8 cellular contexts compared by ENCODE assay signal in genomic region chr1:23790696-23791433, GRCh38. TPM values are rescaled to one million over a fixed set of nuclear protein-coding genes. Genes with fewer than 3 reads are reported as not detected.
DNase-seq lines count a peak whose midpoint lies in the region; ATAC-seq, FAIRE-seq and TF ChIP-seq lines count a peak whose summit lies in the region.

Gene LYPLA2, plus strand, starts transcription at chr1:23791145. Its CDS starts 1,538 bp downstream, at chr1:23792683.

- peak; percentile 78 for DNase-seq in 8988T
- DNase-seq in GM18507 (ENCODE audit: extremely low spot score, insufficient read length, low read depth): peak; percentile 80
- DNase-seq in NCI-H2227 (lab: John Stamatoyannopoulos, UW; ENCODE audit: unreplicated experiment): peak; percentile 94
- peak; percentile 70 to 77 (median 74) for DNase-seq in activated CD4-positive, CD25-positive, alpha-beta regulatory T cell (lab: John Stamatoyannopoulos, UW)
- peak; percentile 88 to 93 for DNase-seq in cardiac fibroblast (ENCODE audit: low read depth in 2 of 2)
- peak; percentile 95 for DNase-seq in inferior parietal cortex (ENCODE audit: extremely low spot score)
- DNase-seq in spleen: peak; percentile 98

- peak; percentile 68 for ATAC-seq in HG03045 (IDR thresholded peaks at IDR 0.05; ENCODE audit: unreplicated experiment)

- H3K4me3 ChIP-seq in cardiac fibroblast (replicated peaks in 1 of 2; ENCODE audit: low read depth in 2 of 2, low read length in 2 of 2): peak within 1 kb of the TSS; percentile 88 to 90
- peak within 1 kb of the TSS; percentile 63 to 87 (median 77) for H3K4me3 ChIP-seq in spleen

- peak; percentile 91 for FAIRE-seq in GM18507 (lab: Jason Lieb, UNC)

- TF ChIP-seq POLR2A in spleen (IDR thresholded peaks at IDR 0.05): no peak

- no peak for TF ChIP-seq CTCF in cardiac fibroblast (IDR thresholded peaks at IDR 0.05; ENCODE audit: low read depth, low read length)
- TF ChIP-seq CTCF in spleen (IDR thresholded peaks at IDR 0.05 in 8 of 11, conservative IDR thresholded peaks at IDR 0.05 in 3 of 11): no peak

- intact Hi-C loops in spleen (cut with DNase I; ENCODE audit: low total_unique reads): no loop called here

- H3K4me1 ChIP-seq in spleen: peaks cover 16 to 56% (median 35%) of the 10 kb centered on the region in 6 donors

- peaks cover 0 to 68% (median 47%) of the 10 kb centered on the region in 6 donors for H3K36me3 ChIP-seq in spleen

- H3K27me3 ChIP-seq in spleen (replicated peaks in 1 of 7): no peaks in the 10 kb centered on the region

- no peaks in the 10 kb centered on the region for H3K9me3 ChIP-seq in spleen

- peak within 1 kb of the TSS; percentile 73 to 91 (median 86) for H3K27ac ChIP-seq in spleen

- WGBS in spleen, 5 donors: 1 to 2% (median 1%) methylated on average over 31 to 45 of the region's 45 CpGs

RNA-seq across cellular contexts. Expression of gene LYPLA2, which starts in this region (rescaled TPM):
- 10 to 100 TPM; 46.9 to 58.8 (median 55.4) TPM for total RNA-seq in spleen
- 10 to 100 TPM; 54.5 to 87.5 (median 57.5) TPM for polyA plus RNA-seq in spleen

Comparison
In these comparisons a context has a peak if more than half of its experiments do, and no peak if none do; other contexts are left out.
1. Peak in every context shown above with its lines: DNase-seq, ATAC-seq, H3K4me3 ChIP-seq and H3K27ac ChIP-seq.